Comparison of ENCODE assay signal across 8 cellular contexts in the genomic region with DNA sequence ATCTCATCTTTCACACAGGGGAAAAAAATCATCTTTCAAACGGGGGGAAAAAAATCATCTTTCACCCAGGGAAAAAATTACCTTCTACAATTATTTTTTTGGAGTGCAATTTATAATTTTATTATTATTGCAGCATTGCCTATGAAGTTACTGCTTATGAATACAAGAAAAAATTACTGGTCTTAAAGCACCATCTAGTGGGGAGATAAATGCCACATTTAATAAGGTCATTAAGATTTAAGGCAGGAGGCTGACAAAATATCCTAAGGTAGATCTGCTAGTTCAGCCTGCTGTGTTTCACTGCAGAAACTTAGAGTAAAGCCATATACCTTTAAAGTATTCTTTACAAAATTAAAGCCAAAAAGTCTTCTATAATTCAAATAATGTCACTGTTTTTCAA. TPM values are rescaled to one million over a fixed set of nuclear protein-coding genes. Genes with fewer than 3 reads are reported as not detected.
DNase-seq lines count a peak whose midpoint lies in the region; ATAC-seq, FAIRE-seq and TF ChIP-seq lines count a peak whose summit lies in the region.

No MANE protein-coding gene starts in this region.

- H3K79me2 ChIP-seq in MM.1S (ENCODE audit: low read length): peaks cover 56% of the 10 kb centered on the region

- H3K27ac Mint-ChIP-seq in naive B cell: peak overlapping the region in 1 of 6 donors; percentile 4

- FAIRE-seq in D721Med (lab: Jason Lieb, UNC): no peak

- DNase-seq in D721Med (ENCODE audit: insufficient read length, low spot score): no peak
- DNase-seq in MM.1S: peak; percentile 30
- DNase-seq in cerebellum (ENCODE audit: low spot score): peak; percentile 21
- peak; percentile 29 for DNase-seq in naive B cell
- no peak for DNase-seq in posterior cingulate gyrus
- no peak for DNase-seq in HEK293T (ENCODE audit: extremely low spot score)
- DNase-seq in activated effector memory CD4-positive, alpha-beta T cell treated with Interleukin-2 at 50 U/mL for 16 hours: no peak
- no peak for DNase-seq in NK-92 (lab: John Stamatoyannopoulos, UW; ENCODE audit: unreplicated experiment)

- H3K9me3 Mint-ChIP-seq in naive B cell: no peaks in the 10 kb centered on the region

- no peaks in the 10 kb centered on the region for H3K27me3 Mint-ChIP-seq in naive B cell

- no peaks in the 10 kb centered on the region for H3K9me2 ChIP-seq in MM.1S (replicated peaks; ENCODE audit: insufficient read depth, low read length)

- H3K27ac ChIP-seq in MM.1S (ENCODE audit: low read length): no peak overlapping the region

- no peak overlapping the region for H3K4me3 Mint-ChIP-seq in naive B cell

- peaks cover 7% of the 10 kb centered on the region for H3K4me1 ChIP-seq in MM.1S (ENCODE audit: low read length)

- ATAC-seq in naive B cell (ENCODE audit: low read depth in 2 of 2): no peak

- H2AFZ ChIP-seq in MM.1S (ENCODE audit: low read length): no peak overlapping the region

- H3K4me2 ChIP-seq in MM.1S (ENCODE audit: low read depth, low read length): no peak overlapping the region

- no peaks in the 10 kb centered on the region for H4K20me1 ChIP-seq in MM.1S (ENCODE audit: insufficient read depth, low read length)

- peak; percentile 56 for TF ChIP-seq CTCF in D721Med (IDR thresholded peaks at IDR 0.05; ENCODE audit: insufficient read depth, missing control alignments)
- TF ChIP-seq CTCF in MM.1S (IDR thresholded peaks at IDR 0.05; ENCODE audit: low read length): peak; percentile 28

- H3K9me3 ChIP-seq in MM.1S (replicated peaks; ENCODE audit: insufficient read depth, low read length): no peaks in the 10 kb centered on the region

- POLR2A ChIA-PET in HEK293T (lab: Yijun Ruan, JAX): no interaction called here

- no peak overlapping the region for H3K9ac ChIP-seq in MM.1S (ENCODE audit: low read length)

- H3K36me3 ChIP-seq in MM.1S (replicated peaks; ENCODE audit: insufficient read depth, low read length): peaks cover 29% of the 10 kb centered on the region

- CTCF ChIA-PET in HEK293T (lab: Yijun Ruan, JAX): no interaction called here

- intact Hi-C loops in posterior cingulate gyrus (cut with DNase I): loop anchor here (1.0 kb wide), 1 partner anchor 53 kb away; no protein-coding TSS in a partner anchor

- H3K27me3 ChIP-seq in MM.1S (replicated peaks; ENCODE audit: insufficient read depth, low read length): no peaks in the 10 kb centered on the region

- H3K36me3 Mint-ChIP-seq in naive B cell: no peaks in the 10 kb centered on the region

- peaks cover 10% of the 10 kb centered on the region for H3F3A ChIP-seq in MM.1S (ENCODE audit: insufficient read depth, low read length)

- H3K4me1 Mint-ChIP-seq in naive B cell: no peaks in the 10 kb centered on the region

- no peak overlapping the region for H3K4me3 ChIP-seq in MM.1S (ENCODE audit: low read length)

TF ChIP-seq in HEK293T, 16 proteins besides CTCF, POLR2A, EP300 and RAD21:
- TF ChIP-seq HDGF (IDR thresholded peaks at IDR 0.05; ENCODE audit: borderline replicate concordance) (no peak), L3MBTL2 (conservative IDR thresholded peaks at IDR 0.05) (no peak), CTBP1 (IDR thresholded peaks at IDR 0.05; ENCODE audit: borderline replicate concordance) (no peak), FOXA1 (IDR thresholded peaks at IDR 0.05) (no peak), ZNF384 (IDR thresholded peaks at IDR 0.05) (no peak), SP1 (IDR thresholded peaks at IDR 0.05) (no peak), SUZ12 (IDR thresholded peaks at IDR 0.05) (no peak)

RNA-seq across cellular contexts. Expression of a gene that starts 13.7 kb away (rescaled TPM):
- total RNA-seq in cerebellum: 7.6 TPM
- polyA plus RNA-seq in naive B cell (ENCODE audit: low read depth in 6 of 6): 1 to 10 TPM in 1 of 6 donors, under 1 TPM in 4, not detected in 1; 0.19 to 1.1 (median 0.53) TPM

Comparison
In these comparisons a context has a peak if more than half of its experiments do, and no peak if none do; other contexts are left out.
1. DNase-seq: peak in MM.1S (single experiment), cerebellum (single experiment) and naive B cell (single experiment); none in D721Med (single experiment), posterior cingulate gyrus (0 of 10), HEK293T (single experiment), activated effector memory CD4-positive, alpha-beta T cell treated with Interleukin-2 at 50 U/mL for 16 hours (single experiment) and NK-92 (single experiment).